Comparison of ENCODE assay signal across 19 cellular contexts in the genomic region with DNA sequence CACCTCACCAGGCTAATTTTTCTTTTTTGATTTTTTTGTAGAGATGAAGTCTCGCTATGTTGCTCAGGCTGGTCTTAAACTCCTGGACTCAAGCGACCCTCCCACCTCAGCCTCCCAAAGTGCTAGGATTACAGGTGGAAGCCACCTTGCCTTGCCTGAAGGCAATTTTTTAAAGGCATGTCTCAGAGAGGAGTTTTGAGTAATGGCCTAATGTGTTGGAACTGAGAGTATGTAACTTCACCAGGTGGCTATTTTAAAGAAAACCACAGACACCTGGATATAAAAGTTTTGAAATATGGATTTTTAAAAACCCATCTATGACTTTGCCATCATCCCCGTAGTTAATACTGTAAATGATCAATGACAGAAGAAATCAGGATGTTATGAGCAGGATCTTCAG.
DNase-seq lines count a peak whose midpoint lies in the region; ATAC-seq, FAIRE-seq and TF ChIP-seq lines count a peak whose summit lies in the region.
"Had no signal": no experiment of that assay in that cellular context is flagged by ENCODE, and none has a peak within 500 bp of the region (broad histone marks: within the 10 kb centered on the region; RNA-seq: fewer than 3 reads in every experiment).

No MANE protein-coding gene starts in this region.

- 0 out of 2 replicates have a peak overlapping the region, but pooled peaks have one; percentile 21 for H2AFZ ChIP-seq in MM.1S (ENCODE audit: low read length)

- DNase-seq in D721Med (ENCODE audit: insufficient read length, low spot score) = no peak
- DNase-seq in MM.1S = no peak
- DNase-seq in RPMI8226 = peak; percentile 50
- DNase-seq in stimulated activated CD4-positive, alpha-beta T cell treated with anti-CD3 and anti-CD28 coated beads, Interleukin-4, amount 100 ng/mL, for 4 hours = no peak
- DNase-seq in activated CD4-positive, CD25-positive, alpha-beta regulatory T cell (lab: John Stamatoyannopoulos, UW) = no peak
- DNase-seq: BE2C; CD4-positive, alpha-beta memory T cell; CD4-positive, CD25-positive, alpha-beta regulatory T cell; CD8-positive, alpha-beta memory T cell; COR-L47; DMS79 treated with DMSO at 0.1 percent for 48 hours; GF-D8 had no signal

- 0 out of 2 replicates have a peak overlapping the region, but pooled peaks have one; percentile 25 for H3K4me2 ChIP-seq in MM.1S (ENCODE audit: low read depth, low read length)
- H3K4me2 ChIP-seq: A549, BLaER1 had no signal

- no peak overlapping the region for H3K9ac ChIP-seq in MM.1S (ENCODE audit: low read length)
- H3K9ac ChIP-seq: BLaER1 had no signal

- no peaks in the 10 kb centered on the region for H3K9me3 ChIP-seq in MM.1S (replicated peaks; ENCODE audit: insufficient read depth, low read length)
- H3K9me3 ChIP-seq: A549, BE2C, BLaER1 had no signal

- no peak for ATAC-seq in GM19452 (IDR thresholded peaks at IDR 0.05; ENCODE audit: unreplicated experiment)
- ATAC-seq: A549 had no signal

- peak; percentile 95 for FAIRE-seq in D721Med (lab: Jason Lieb, UNC)
- FAIRE-seq: A549, G401.6, GM12891, GM19239 had no signal

- H4K20me1 ChIP-seq in MM.1S (ENCODE audit: insufficient read depth, low read length) = no peaks in the 10 kb centered on the region
- H4K20me1 ChIP-seq: BLaER1 had no signal

- H3F3A ChIP-seq in MM.1S (ENCODE audit: insufficient read depth, low read length) = no peaks in the 10 kb centered on the region

- no peaks in the 10 kb centered on the region for H3K9me2 ChIP-seq in MM.1S (replicated peaks; ENCODE audit: insufficient read depth, low read length)

- no peak overlapping the region for H3K4me3 ChIP-seq in MM.1S (ENCODE audit: low read length)
- H3K4me3 ChIP-seq: A549, BLaER1 had no signal

- peaks cover 15% of the 10 kb centered on the region for H3K4me1 ChIP-seq in MM.1S (ENCODE audit: low read length)
- H3K4me1 ChIP-seq: BE2C, BLaER1 had no signal

- H3K27me3 ChIP-seq in MM.1S (replicated peaks; ENCODE audit: insufficient read depth, low read length) = no peaks in the 10 kb centered on the region
- H3K27me3 ChIP-seq: BE2C, BLaER1 had no signal

- H3K79me2 ChIP-seq in MM.1S (ENCODE audit: low read length) = no peaks in the 10 kb centered on the region

- H3K36me3 ChIP-seq in MM.1S (replicated peaks; ENCODE audit: insufficient read depth, low read length) = no peaks in the 10 kb centered on the region
- H3K36me3 ChIP-seq: BE2C, BLaER1 had no signal

- TF ChIP-seq CTCF in D721Med (IDR thresholded peaks at IDR 0.05; ENCODE audit: insufficient read depth, missing control alignments) = no peak
- no peak for TF ChIP-seq CTCF in MM.1S (IDR thresholded peaks at IDR 0.05; ENCODE audit: low read length)

- no peak overlapping the region for H3K27ac ChIP-seq in MM.1S (ENCODE audit: low read length)
- H3K27ac ChIP-seq: 22Rv1, BLaER1 had no signal
